1 cellular context compared by ENCODE assay signal in the genomic region with DNA sequence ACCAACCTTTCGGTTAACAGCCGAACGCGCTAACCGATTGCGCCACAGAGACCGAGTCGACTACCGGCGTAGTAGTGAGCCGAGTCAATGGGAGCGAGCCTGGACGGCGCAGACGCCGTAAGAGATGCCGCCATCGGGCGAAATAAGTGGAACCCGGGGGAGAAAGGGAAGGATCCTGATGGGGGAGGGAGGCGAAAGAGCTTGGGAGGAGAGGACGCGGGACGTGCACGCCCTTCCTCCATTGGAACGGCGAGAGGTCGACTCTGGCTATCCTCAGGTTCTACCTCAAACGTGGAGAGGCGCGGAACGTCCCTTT.
TF ChIP-seq lines count a peak whose summit lies in the region.

No MANE protein-coding gene starts in this region.

TF ChIP-seq in HepG2, 621 proteins besides CTCF, POLR2A, EP300 and RAD21 (continued from another document and continues in another):
- TF ChIP-seq, protein P1, sequence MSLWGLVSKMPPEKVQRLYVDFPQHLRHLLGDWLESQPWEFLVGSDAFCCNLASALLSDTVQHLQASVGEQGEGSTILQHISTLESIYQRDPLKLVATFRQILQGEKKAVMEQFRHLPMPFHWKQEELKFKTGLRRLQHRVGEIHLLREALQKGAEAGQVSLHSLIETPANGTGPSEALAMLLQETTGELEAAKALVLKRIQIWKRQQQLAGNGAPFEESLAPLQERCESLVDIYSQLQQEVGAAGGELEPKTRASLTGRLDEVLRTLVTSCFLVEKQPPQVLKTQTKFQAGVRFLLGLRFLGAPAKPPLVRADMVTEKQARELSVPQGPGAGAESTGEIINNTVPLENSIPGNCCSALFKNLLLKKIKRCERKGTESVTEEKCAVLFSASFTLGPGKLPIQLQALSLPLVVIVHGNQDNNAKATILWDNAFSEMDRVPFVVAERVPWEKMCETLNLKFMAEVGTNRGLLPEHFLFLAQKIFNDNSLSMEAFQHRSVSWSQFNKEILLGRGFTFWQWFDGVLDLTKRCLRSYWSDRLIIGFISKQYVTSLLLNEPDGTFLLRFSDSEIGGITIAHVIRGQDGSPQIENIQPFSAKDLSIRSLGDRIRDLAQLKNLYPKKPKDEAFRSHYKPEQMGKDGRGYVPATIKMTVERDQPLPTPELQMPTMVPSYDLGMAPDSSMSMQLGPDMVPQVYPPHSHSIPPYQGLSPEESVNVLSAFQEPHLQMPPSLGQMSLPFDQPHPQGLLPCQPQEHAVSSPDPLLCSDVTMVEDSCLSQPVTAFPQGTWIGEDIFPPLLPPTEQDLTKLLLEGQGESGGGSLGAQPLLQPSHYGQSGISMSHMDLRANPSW (CRISPR knock-in tag; IDR thresholded peaks at IDR 0.05; ENCODE audit: borderline replicate concordance) = peak; percentile 40; the same call in 1 of the 2 replicates
- peak; percentile 18; the same call in 1 of the 2 replicates for TF ChIP-seq ZNF230 (CRISPR knock-in tag; IDR thresholded peaks at IDR 0.05)
- TF ChIP-seq, protein P2, sequence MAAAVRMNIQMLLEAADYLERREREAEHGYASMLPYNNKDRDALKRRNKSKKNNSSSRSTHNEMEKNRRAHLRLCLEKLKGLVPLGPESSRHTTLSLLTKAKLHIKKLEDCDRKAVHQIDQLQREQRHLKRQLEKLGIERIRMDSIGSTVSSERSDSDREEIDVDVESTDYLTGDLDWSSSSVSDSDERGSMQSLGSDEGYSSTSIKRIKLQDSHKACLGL (CRISPR knock-in tag; IDR thresholded peaks at IDR 0.05) = no peak
- TF ChIP-seq ZNF207 (IDR thresholded peaks at IDR 0.05; ENCODE audit: borderline replicate concordance) = no peak
- TF ChIP-seq ZNF614 (CRISPR knock-in tag; IDR thresholded peaks at IDR 0.05; ENCODE audit: borderline replicate concordance) = peak; percentile 65
- TF ChIP-seq ZNF513 (CRISPR knock-in tag; conservative IDR thresholded peaks at IDR 0.05) = no peak
- TF ChIP-seq ZNF780A (CRISPR knock-in tag; IDR thresholded peaks at IDR 0.05) = 0 out of 2 replicates have a peak, but pooled peaks have one; percentile 37
- TF ChIP-seq KDM5A (IDR thresholded peaks at IDR 0.05; ENCODE audit: borderline replicate concordance, low read length) = no peak
- 0 out of 2 replicates have a peak, but pooled peaks have one; percentile 24 for TF ChIP-seq CHD2 (IDR thresholded peaks at IDR 0.05; ENCODE audit: low read depth, low read length)
- no peak for TF ChIP-seq RFX3 (CRISPR knock-in tag; IDR thresholded peaks at IDR 0.05)
- peak; percentile 87; the same call in 1 of the 2 replicates for TF ChIP-seq TARDBP (CRISPR knock-in tag; IDR thresholded peaks at IDR 0.05)
- TF ChIP-seq AGO2 (optimal IDR thresholded peaks at IDR 0.05; ENCODE audit: low read depth, low read length) = peak; percentile 28
- TF ChIP-seq, protein P3, sequence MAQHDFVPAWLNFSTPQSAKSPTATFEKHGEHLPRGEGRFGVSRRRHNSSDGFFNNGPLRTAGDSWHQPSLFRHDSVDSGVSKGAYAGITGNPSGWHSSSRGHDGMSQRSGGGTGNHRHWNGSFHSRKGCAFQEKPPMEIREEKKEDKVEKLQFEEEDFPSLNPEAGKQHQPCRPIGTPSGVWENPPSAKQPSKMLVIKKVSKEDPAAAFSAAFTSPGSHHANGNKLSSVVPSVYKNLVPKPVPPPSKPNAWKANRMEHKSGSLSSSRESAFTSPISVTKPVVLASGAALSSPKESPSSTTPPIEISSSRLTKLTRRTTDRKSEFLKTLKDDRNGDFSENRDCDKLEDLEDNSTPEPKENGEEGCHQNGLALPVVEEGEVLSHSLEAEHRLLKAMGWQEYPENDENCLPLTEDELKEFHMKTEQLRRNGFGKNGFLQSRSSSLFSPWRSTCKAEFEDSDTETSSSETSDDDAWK (CRISPR knock-in tag; IDR thresholded peaks at IDR 0.05) = no peak
- TF ChIP-seq THRA (CRISPR knock-in tag; IDR thresholded peaks at IDR 0.05; ENCODE audit: borderline replicate concordance) = peak; percentile 74; the same call in 1 of the 2 replicates
- TF ChIP-seq SNAI1 (CRISPR knock-in tag; IDR thresholded peaks at IDR 0.05; ENCODE audit: borderline replicate concordance) = no peak
- peak; percentile 40; the same call in 1 of the 2 replicates for TF ChIP-seq RCOR2 (CRISPR knock-in tag; IDR thresholded peaks at IDR 0.05)
- no peak for TF ChIP-seq NFE2 (CRISPR knock-in tag; IDR thresholded peaks at IDR 0.05)
- TF ChIP-seq BCL6 (CRISPR knock-in tag; IDR thresholded peaks at IDR 0.05) = peak; percentile 59
- TF ChIP-seq ATF2 (CRISPR knock-in tag; IDR thresholded peaks at IDR 0.05) = peak; percentile 78; the same call in 1 of the 2 replicates
- TF ChIP-seq, protein P4, sequence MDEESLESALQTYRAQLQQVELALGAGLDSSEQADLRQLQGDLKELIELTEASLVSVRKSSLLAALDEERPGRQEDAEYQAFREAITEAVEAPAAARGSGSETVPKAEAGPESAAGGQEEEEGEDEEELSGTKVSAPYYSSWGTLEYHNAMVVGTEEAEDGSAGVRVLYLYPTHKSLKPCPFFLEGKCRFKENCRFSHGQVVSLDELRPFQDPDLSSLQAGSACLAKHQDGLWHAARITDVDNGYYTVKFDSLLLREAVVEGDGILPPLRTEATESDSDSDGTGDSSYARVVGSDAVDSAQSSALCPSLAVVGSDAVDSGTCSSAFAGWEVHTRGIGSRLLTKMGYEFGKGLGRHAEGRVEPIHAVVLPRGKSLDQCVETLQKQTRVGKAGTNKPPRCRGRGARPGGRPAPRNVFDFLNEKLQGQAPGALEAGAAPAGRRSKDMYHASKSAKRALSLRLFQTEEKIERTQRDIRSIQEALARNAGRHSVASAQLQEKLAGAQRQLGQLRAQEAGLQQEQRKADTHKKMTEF (CRISPR knock-in tag; IDR thresholded peaks at IDR 0.05) = peak; percentile 41; the same call in 1 of the 2 replicates
- peak; percentile 97 for TF ChIP-seq ZNF24 (IDR thresholded peaks at IDR 0.05)
- TF ChIP-seq KMT2B (CRISPR knock-in tag; IDR thresholded peaks at IDR 0.05) = peak; percentile 72; the same call in 1 of the 2 replicates
- TF ChIP-seq, protein P5, sequence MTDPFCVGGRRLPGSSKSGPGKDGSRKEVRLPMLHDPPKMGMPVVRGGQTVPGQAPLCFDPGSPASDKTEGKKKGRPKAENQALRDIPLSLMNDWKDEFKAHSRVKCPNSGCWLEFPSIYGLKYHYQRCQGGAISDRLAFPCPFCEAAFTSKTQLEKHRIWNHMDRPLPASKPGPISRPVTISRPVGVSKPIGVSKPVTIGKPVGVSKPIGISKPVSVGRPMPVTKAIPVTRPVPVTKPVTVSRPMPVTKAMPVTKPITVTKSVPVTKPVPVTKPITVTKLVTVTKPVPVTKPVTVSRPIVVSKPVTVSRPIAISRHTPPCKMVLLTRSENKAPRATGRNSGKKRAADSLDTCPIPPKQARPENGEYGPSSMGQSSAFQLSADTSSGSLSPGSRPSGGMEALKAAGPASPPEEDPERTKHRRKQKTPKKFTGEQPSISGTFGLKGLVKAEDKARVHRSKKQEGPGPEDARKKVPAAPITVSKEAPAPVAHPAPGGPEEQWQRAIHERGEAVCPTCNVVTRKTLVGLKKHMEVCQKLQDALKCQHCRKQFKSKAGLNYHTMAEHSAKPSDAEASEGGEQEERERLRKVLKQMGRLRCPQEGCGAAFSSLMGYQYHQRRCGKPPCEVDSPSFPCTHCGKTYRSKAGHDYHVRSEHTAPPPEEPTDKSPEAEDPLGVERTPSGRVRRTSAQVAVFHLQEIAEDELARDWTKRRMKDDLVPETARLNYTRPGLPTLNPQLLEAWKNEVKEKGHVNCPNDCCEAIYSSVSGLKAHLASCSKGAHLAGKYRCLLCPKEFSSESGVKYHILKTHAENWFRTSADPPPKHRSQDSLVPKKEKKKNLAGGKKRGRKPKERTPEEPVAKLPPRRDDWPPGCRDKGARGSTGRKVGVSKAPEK (CRISPR knock-in tag; IDR thresholded peaks at IDR 0.05; ENCODE audit: borderline replicate concordance) = no peak
- TF ChIP-seq TCF7 (IDR thresholded peaks at IDR 0.05; ENCODE audit: low read depth) = no peak
- TF ChIP-seq SKIL (CRISPR knock-in tag; IDR thresholded peaks at IDR 0.05; ENCODE audit: borderline replicate concordance) = no peak; the same call in 1 of the 2 replicates
- TF ChIP-seq, protein P6, sequence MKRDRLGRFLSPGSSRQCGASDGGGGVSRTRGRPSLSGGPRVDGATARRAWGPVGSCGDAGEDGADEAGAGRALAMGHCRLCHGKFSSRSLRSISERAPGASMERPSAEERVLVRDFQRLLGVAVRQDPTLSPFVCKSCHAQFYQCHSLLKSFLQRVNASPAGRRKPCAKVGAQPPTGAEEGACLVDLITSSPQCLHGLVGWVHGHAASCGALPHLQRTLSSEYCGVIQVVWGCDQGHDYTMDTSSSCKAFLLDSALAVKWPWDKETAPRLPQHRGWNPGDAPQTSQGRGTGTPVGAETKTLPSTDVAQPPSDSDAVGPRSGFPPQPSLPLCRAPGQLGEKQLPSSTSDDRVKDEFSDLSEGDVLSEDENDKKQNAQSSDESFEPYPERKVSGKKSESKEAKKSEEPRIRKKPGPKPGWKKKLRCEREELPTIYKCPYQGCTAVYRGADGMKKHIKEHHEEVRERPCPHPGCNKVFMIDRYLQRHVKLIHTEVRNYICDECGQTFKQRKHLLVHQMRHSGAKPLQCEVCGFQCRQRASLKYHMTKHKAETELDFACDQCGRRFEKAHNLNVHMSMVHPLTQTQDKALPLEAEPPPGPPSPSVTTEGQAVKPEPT (CRISPR knock-in tag; IDR thresholded peaks at IDR 0.05; ENCODE audit: low read depth) = peak; percentile 22; the same call in 1 of the 2 replicates
- no peak for TF ChIP-seq HOXA7 (CRISPR knock-in tag; IDR thresholded peaks at IDR 0.05)
- peak; percentile 79; the same call in 1 of the 3 replicates for TF ChIP-seq MXI1 (IDR thresholded peaks at IDR 0.05; ENCODE audit: borderline replicate concordance, low read depth, low read length)
- 0 out of 2 replicates have a peak, but pooled peaks have one; percentile 55 for TF ChIP-seq GMEB2 (CRISPR knock-in tag; IDR thresholded peaks at IDR 0.05; ENCODE audit: low read depth)
- TF ChIP-seq ZNF337 (CRISPR knock-in tag; IDR thresholded peaks at IDR 0.05; ENCODE audit: borderline replicate concordance, low read depth) = no peak
- TF ChIP-seq ZNF724P (CRISPR knock-in tag; IDR thresholded peaks at IDR 0.05; ENCODE audit: borderline replicate concordance) = no peak
- TF ChIP-seq RFXANK (CRISPR knock-in tag; IDR thresholded peaks at IDR 0.05) = peak; percentile 35; the same call in 1 of the 2 replicates
- no peak for TF ChIP-seq RBAK (CRISPR knock-in tag; IDR thresholded peaks at IDR 0.05)
- peak; percentile 2; the same call in 1 of the 2 replicates for TF ChIP-seq ZFP90 (CRISPR knock-in tag; IDR thresholded peaks at IDR 0.05; ENCODE audit: borderline replicate concordance)
- TF ChIP-seq BRCA1 (CRISPR knock-in tag; IDR thresholded peaks at IDR 0.05) = no peak
